In the genomic region with DNA sequence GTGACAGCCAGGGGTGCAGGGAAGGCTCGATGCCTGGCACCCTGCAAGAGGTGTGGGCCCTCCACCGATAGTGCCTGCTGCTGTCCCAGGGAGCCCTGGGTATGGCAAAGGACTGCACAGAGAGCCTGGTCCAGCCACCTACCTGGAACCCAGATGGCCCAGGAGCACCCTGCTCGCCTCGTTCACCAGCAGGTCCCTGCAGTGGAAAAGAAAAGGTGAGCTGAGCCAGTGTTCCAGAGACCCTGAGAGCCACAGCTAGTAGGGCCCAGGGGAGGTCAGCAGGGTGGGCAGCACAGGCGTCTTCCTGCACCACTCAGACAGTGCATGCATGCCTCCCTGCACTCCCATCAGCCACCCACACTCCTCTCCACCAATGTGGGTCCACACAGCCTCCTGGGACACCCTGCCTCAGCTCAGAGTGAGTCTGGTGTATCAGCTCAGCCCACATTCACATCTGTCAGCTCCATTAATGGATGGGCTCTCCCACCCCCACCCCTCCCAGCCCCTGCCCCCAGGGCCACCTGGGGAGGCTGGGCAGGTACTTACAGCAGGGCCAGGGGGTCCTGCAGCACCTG, we compare ENCODE assay signal across 12 cellular contexts. TPM values are rescaled to one million over a fixed set of nuclear protein-coding genes. Genes with fewer than 3 reads are reported as not detected.
A peak's percentile ranks its signal among the peaks of the same experiment; 100 is the strongest.
DNase-seq lines count a peak whose midpoint lies in the region; ATAC-seq, FAIRE-seq and TF ChIP-seq lines count a peak whose summit lies in the region.
"Had no signal": no experiment of that assay in that cellular context is flagged by ENCODE, and none has a peak within 500 bp of the region (broad histone marks: within the 10 kb centered on the region; RNA-seq: fewer than 3 reads in every experiment).

No MANE protein-coding gene starts in this region.

- peak overlapping the region in 9 of 11 experiments; percentile 15 to 79 (median 64); a peak in 18 of 22 replicates for H3K4me2 ChIP-seq in BLaER1 treated with 17β-estradiol and CSF1 and Interleukin-3, amounts not matched to agents 10 nM and 100 nM
- no peak overlapping the region for H3K4me2 ChIP-seq in Karpas-422 (ENCODE audit: low read depth, low read length, poor library complexity, severe bottlenecking)
- H3K4me2 ChIP-seq: A549, GM23338 had no signal

- H3K27ac Mint-ChIP-seq in activated T-helper 1 cell treated with anti-CD3 and anti-CD28 coated beads, Interleukin-12 subunit alpha, Interleukin-12 subunit beta, Interleukin-2, Interleukin-4 antibody, amounts not matched to agents 30 ng/mL and 10 ng/mL and 1 ng/mL, durations not matched to agents 14 hours and 24 hours and 36 hours: no peak overlapping the region
- H3K27ac Mint-ChIP-seq: GM23338 had no signal

- no peak overlapping the region for H3K9ac ChIP-seq in BLaER1 treated with 17β-estradiol and CSF1 and Interleukin-3, amounts not matched to agents 10 nM and 100 nM
- no peak overlapping the region for H3K9ac ChIP-seq in Karpas-422 (ENCODE audit: low read length)
- H3K9ac ChIP-seq in kidney (ENCODE audit: low read length in 2 of 2): no peak overlapping the region

- no peak for TF ChIP-seq CTCF in kidney (IDR thresholded peaks at IDR 0.05; ENCODE audit: borderline replicate concordance, extremely low read depth, insufficient read depth)
- TF ChIP-seq CTCF in left ventricle myocardium inferior (IDR thresholded peaks at IDR 0.05; ENCODE audit: borderline replicate concordance): no peak

- no peak overlapping the region for H3K4me3 Mint-ChIP-seq in activated T-helper 1 cell treated with anti-CD3 and anti-CD28 coated beads, Interleukin-12 subunit alpha, Interleukin-12 subunit beta, Interleukin-2, Interleukin-4 antibody, amounts not matched to agents 30 ng/mL and 10 ng/mL and 1 ng/mL, durations not matched to agents 14 hours and 24 hours and 36 hours
- H3K4me3 Mint-ChIP-seq: CD4-positive, CD25-positive, alpha-beta regulatory T cell; GM23338 had no signal

- no peak overlapping the region for H2AFZ ChIP-seq in Karpas-422 (ENCODE audit: low read length)
- H2AFZ ChIP-seq: GM23338 had no signal

- H4K20me1 ChIP-seq in BLaER1 treated with 17β-estradiol and CSF1 and Interleukin-3, amounts not matched to agents 10 nM and 100 nM: no peaks in the 10 kb centered on the region; a peak in 2 of 22 replicates
- H4K20me1 ChIP-seq in Karpas-422 (ENCODE audit: insufficient read depth, low read depth, low read length): no peaks in the 10 kb centered on the region

- H3K27me3 Mint-ChIP-seq in activated T-helper 1 cell treated with anti-CD3 and anti-CD28 coated beads, Interleukin-12 subunit alpha, Interleukin-12 subunit beta, Interleukin-2, Interleukin-4 antibody, amounts not matched to agents 30 ng/mL and 10 ng/mL and 1 ng/mL, durations not matched to agents 14 hours and 24 hours and 36 hours (ENCODE audit: insufficient read depth): peaks cover 26% of the 10 kb centered on the region
- H3K27me3 Mint-ChIP-seq: CD4-positive, CD25-positive, alpha-beta regulatory T cell had no signal

- peak; percentile 62 for DNase-seq in Karpas-422
- peak; percentile 28 for DNase-seq in kidney
- DNase-seq in activated T-helper 1 cell treated with anti-CD3 and anti-CD28 coated beads, Interleukin-12 subunit alpha, Interleukin-12 subunit beta, Interleukin-2, Interleukin-4 antibody, amounts not matched to agents 30 ng/mL and 10 ng/mL and 1 ng/mL, durations not matched to agents 14 hours and 24 hours and 36 hours (ENCODE audit: low spot score): no peak
- DNase-seq in left ventricle myocardium inferior: no peak
- DNase-seq: CD4-positive, CD25-positive, alpha-beta regulatory T cell; H7 had no signal

- H3K9me2 ChIP-seq in Karpas-422 (replicated peaks; ENCODE audit: insufficient read depth, low read length): no peaks in the 10 kb centered on the region

- intact Hi-C loops in kidney (cut with DNase I) (no loop called here), left ventricle myocardium inferior (cut with micrococcal nuclease) (no loop called here)
- intact Hi-C loops in activated T-helper 1 cell treated with anti-CD3 and anti-CD28 coated beads, Interleukin-12 subunit alpha, Interleukin-12 subunit beta, Interleukin-2, Interleukin-4 antibody, amounts not matched to agents 30 ng/mL and 10 ng/mL and 1 ng/mL, durations not matched to agents 14 hours and 24 hours and 36 hours (cut with micrococcal nuclease): no loop called here

- 0 out of 22 replicates have a peak, but pooled peaks cover 0 to 4% (median 0%) of the 10 kb centered on the region in 11 experiments for H3K27me3 ChIP-seq in BLaER1 treated with 17β-estradiol and CSF1 and Interleukin-3, amounts not matched to agents 10 nM and 100 nM
- H3K27me3 ChIP-seq in Karpas-422 (ENCODE audit: low read length): no peaks in the 10 kb centered on the region
- peaks cover 20% of the 10 kb centered on the region for H3K27me3 ChIP-seq in left ventricle myocardium inferior (ENCODE audit: low read depth)

- no peak overlapping the region for H3K27ac ChIP-seq in BLaER1 treated with 17β-estradiol and CSF1 and Interleukin-3, amounts not matched to agents 10 nM and 100 nM
- no peak overlapping the region for H3K27ac ChIP-seq in Karpas-422 (ENCODE audit: low read length)
- H3K27ac ChIP-seq in kidney (ENCODE audit: low read depth in 2 of 2, low read length in 2 of 2): no peak overlapping the region
- no peak overlapping the region for H3K27ac ChIP-seq in left ventricle myocardium inferior (replicated peaks)
- H3K27ac ChIP-seq: A549 had no signal

- H3K4me3 ChIP-seq in BLaER1 treated with 17β-estradiol and CSF1 and Interleukin-3, amounts not matched to agents 10 nM and 100 nM: no peak overlapping the region
- H3K4me3 ChIP-seq in Karpas-422 (ENCODE audit: low read length) (no peak overlapping the region), kidney (ENCODE audit: low read length in 2 of 2) (no peak overlapping the region), left ventricle myocardium inferior (no peak overlapping the region)
- H3K4me3 ChIP-seq: A549, GM23338 had no signal

- H3K4me1 ChIP-seq in BLaER1 treated with 17β-estradiol and CSF1 and Interleukin-3, amounts not matched to agents 10 nM and 100 nM: peaks cover 0 to 85% (median 60%) of the 10 kb centered on the region in 10 experiments; a peak in 17 of 20 replicates
- H3K4me1 ChIP-seq in Karpas-422 (ENCODE audit: low read length): peaks cover 13% of the 10 kb centered on the region
- H3K4me1 ChIP-seq in kidney (ENCODE audit: control insufficient read depth in 1 of 2, insufficient read depth in 1 of 2, low read depth in 1 of 2, low read length in 2 of 2): no peaks in the 10 kb centered on the region
- peaks cover 7% of the 10 kb centered on the region for H3K4me1 ChIP-seq in left ventricle myocardium inferior
- H3K4me1 ChIP-seq: A549 had no signal

- H3K4me1 Mint-ChIP-seq in activated T-helper 1 cell treated with anti-CD3 and anti-CD28 coated beads, Interleukin-12 subunit alpha, Interleukin-12 subunit beta, Interleukin-2, Interleukin-4 antibody, amounts not matched to agents 30 ng/mL and 10 ng/mL and 1 ng/mL, durations not matched to agents 14 hours and 24 hours and 36 hours (ENCODE audit: low read depth): no peaks in the 10 kb centered on the region

- no peaks in the 10 kb centered on the region for H3K9me3 Mint-ChIP-seq in activated T-helper 1 cell treated with anti-CD3 and anti-CD28 coated beads, Interleukin-12 subunit alpha, Interleukin-12 subunit beta, Interleukin-2, Interleukin-4 antibody, amounts not matched to agents 30 ng/mL and 10 ng/mL and 1 ng/mL, durations not matched to agents 14 hours and 24 hours and 36 hours
- H3K9me3 Mint-ChIP-seq: CD4-positive, CD25-positive, alpha-beta regulatory T cell; GM23338 had no signal

- no peaks in the 10 kb centered on the region for H3K9me3 ChIP-seq in BLaER1 treated with 17β-estradiol and CSF1 and Interleukin-3, amounts not matched to agents 10 nM and 100 nM (replicated peaks in 1 of 11)
- H3K9me3 ChIP-seq in Karpas-422 (ENCODE audit: low read length) (no peaks in the 10 kb centered on the region), kidney (ENCODE audit: control insufficient read depth in 1 of 2, low read length in 2 of 2) (no peaks in the 10 kb centered on the region), left ventricle myocardium inferior (replicated peaks) (no peaks in the 10 kb centered on the region)
- H3K9me3 ChIP-seq: A549 had no signal

- ATAC-seq in esophagus mucosa: no peak
- ATAC-seq: A549, GM23338 had no signal

- FAIRE-seq in kidney (lab: Jason Lieb, UNC): no peak
- FAIRE-seq: A549 had no signal

- H3K79me2 ChIP-seq in Karpas-422 (ENCODE audit: low read length): no peaks in the 10 kb centered on the region

- H3K36me3 Mint-ChIP-seq in activated T-helper 1 cell treated with anti-CD3 and anti-CD28 coated beads, Interleukin-12 subunit alpha, Interleukin-12 subunit beta, Interleukin-2, Interleukin-4 antibody, amounts not matched to agents 30 ng/mL and 10 ng/mL and 1 ng/mL, durations not matched to agents 14 hours and 24 hours and 36 hours (ENCODE audit: low read depth): no peaks in the 10 kb centered on the region
- H3K36me3 Mint-ChIP-seq: CD4-positive, CD25-positive, alpha-beta regulatory T cell had no signal

- no peaks in the 10 kb centered on the region for H3K36me3 ChIP-seq in BLaER1 treated with 17β-estradiol and CSF1 and Interleukin-3, amounts not matched to agents 10 nM and 100 nM
- H3K36me3 ChIP-seq in Karpas-422 (ENCODE audit: insufficient read depth, low read length) (no peaks in the 10 kb centered on the region), kidney (ENCODE audit: control insufficient read depth in 1 of 2, insufficient read depth in 2 of 2, low read length in 2 of 2) (no peaks in the 10 kb centered on the region), left ventricle myocardium inferior (no peaks in the 10 kb centered on the region)

RNA-seq across cellular contexts. Expression of gene TMEM106C, which starts 20.2 kb away (rescaled TPM):
- 95.6 and 127 TPM in 2 replicates for total RNA-seq in Karpas-422 (2014; rRNA removed; shearing (Covaris generic); ENCODE audit: low replicate concordance)
- total RNA-seq in kidney: 51.7 TPM
- polyA plus RNA-seq in kidney (ENCODE audit: insufficient read depth, low read depth, low replicate concordance): 126 TPM
- total RNA-seq in esophagus mucosa: 45.4 TPM
- total RNA-seq in activated T-helper 1 cell treated with anti-CD3 and anti-CD28 coated beads, Interleukin-12 subunit alpha, Interleukin-12 subunit beta, Interleukin-2, Interleukin-4 antibody, amounts not matched to agents 30 ng/mL and 10 ng/mL and 1 ng/mL, durations not matched to agents 14 hours and 24 hours and 36 hours: 139 and 143 TPM in 2 replicates
- total RNA-seq in left ventricle myocardium inferior: 48.1 TPM

RNA-seq across cellular contexts. Expression of gene COL2A1, which starts 20.6 kb away (rescaled TPM):
- not detected in 2 replicates for total RNA-seq in Karpas-422 (2014; rRNA removed; shearing (Covaris generic); ENCODE audit: low replicate concordance)
- not detected for total RNA-seq in kidney
- not detected for polyA plus RNA-seq in kidney (ENCODE audit: insufficient read depth, low read depth, low replicate concordance)
- total RNA-seq in esophagus mucosa: not detected
- 0.08 TPM in 1 of 2 replicates, not detected in the other for total RNA-seq in activated T-helper 1 cell treated with anti-CD3 and anti-CD28 coated beads, Interleukin-12 subunit alpha, Interleukin-12 subunit beta, Interleukin-2, Interleukin-4 antibody, amounts not matched to agents 30 ng/mL and 10 ng/mL and 1 ng/mL, durations not matched to agents 14 hours and 24 hours and 36 hours
- total RNA-seq in left ventricle myocardium inferior: not detected
- total RNA-seq: CD4-positive, CD25-positive, alpha-beta regulatory T cell had no signal
- polyA plus RNA-seq: AG04450; BJ; CD4-positive, CD25-positive, alpha-beta regulatory T cell had no signal

Comparison
In these comparisons a context has a peak if more than half of its experiments do, and no peak if none do; other contexts are left out.
1. DNase-seq: peak in Karpas-422 (single experiment) and kidney (single experiment); none in activated T-helper 1 cell treated with anti-CD3 and anti-CD28 coated beads, Interleukin-12 subunit alpha, Interleukin-12 subunit beta, Interleukin-2, Interleukin-4 antibody, amounts not matched to agents 30 ng/mL and 10 ng/mL and 1 ng/mL, durations not matched to agents 14 hours and 24 hours and 36 hours (single experiment) and left ventricle myocardium inferior (single experiment).